In genomic region chr10:72107325-72108003, GRCh38 we compare ENCODE assay signal across 12 cellular contexts. TPM values are rescaled to one million over a fixed set of nuclear protein-coding genes. Genes with fewer than 3 reads are reported as not detected.
DNase-seq lines count a peak whose midpoint lies in the region; ATAC-seq and TF ChIP-seq lines count a peak whose summit lies in the region.
"Had no signal": no experiment of that assay in that cellular context is flagged by ENCODE, and none has a peak within 500 bp of the region (broad histone marks: within the 10 kb centered on the region; RNA-seq: fewer than 3 reads in every experiment).

No MANE protein-coding gene starts in this region.

- H3K9me3 ChIP-seq in IMR-90 (ENCODE audit: control insufficient read depth, insufficient read depth, low read length): no peaks in the 10 kb centered on the region
- no peaks in the 10 kb centered on the region for H3K9me3 ChIP-seq in naive thymus-derived CD4-positive, alpha-beta T cell (ENCODE audit: control insufficient read depth in 2 of 3, low read length in 3 of 3)
- H3K9me3 ChIP-seq: heart right ventricle had no signal

- no peak overlapping the region for H4K91ac ChIP-seq in IMR-90 (ENCODE audit: insufficient read depth, low read depth, low read length)

- DNase-seq in GF-D8 (lab: John Stamatoyannopoulos, UW): peak; percentile 46
- no peak for DNase-seq in IMR-90
- no peak for DNase-seq in activated T-helper 1 cell treated with anti-CD3 and anti-CD28 coated beads, Interleukin-12 subunit alpha, Interleukin-12 subunit beta, Interleukin-2, Interleukin-4 antibody, amounts not matched to agents 30 ng/mL and 10 ng/mL and 1 ng/mL, durations not matched to agents 14 hours and 24 hours and 36 hours (ENCODE audit: low spot score)
- peak in 7 of 9 donors; percentile 63 to 77 (median 74) for DNase-seq in naive thymus-derived CD4-positive, alpha-beta T cell
- no peak for DNase-seq in NCI-H1417 treated with DMSO at 0.1 percent for 48 hours (lab: John Stamatoyannopoulos, UW)
- no peak for DNase-seq in NCI-H526 treated with DMSO at 0.1 percent for 48 hours (lab: John Stamatoyannopoulos, UW)
- no peak for DNase-seq in NCI-H510A treated with DMSO at 0.1 percent for 48 hours (lab: John Stamatoyannopoulos, UW)
- no peak for DNase-seq in GOT3 (lab: John Stamatoyannopoulos, UW)
- DNase-seq: heart right ventricle; NCI-H1048; stimulated activated CD4-positive, alpha-beta T cell treated with anti-CD3 and anti-CD28 coated beads, Interleukin-1b, Interleukin-23, amount 100 ng/mL, for 48 hours had no signal

- H2AFZ ChIP-seq in IMR-90 (replicated peaks; ENCODE audit: low read length, poor library complexity): no peak overlapping the region
- H2AFZ ChIP-seq: neural progenitor cell had no signal

- no peak overlapping the region for H2AK5ac ChIP-seq in IMR-90 (ENCODE audit: low read depth, low read length)

- peaks cover 2% of the 10 kb centered on the region; the same call in 1 of the 2 replicates for H3K4me1 ChIP-seq in IMR-90 (ENCODE audit: control insufficient read depth, insufficient read depth, low read length)
- H3K4me1 ChIP-seq in naive thymus-derived CD4-positive, alpha-beta T cell (ENCODE audit: control insufficient read depth in 2 of 2, insufficient read depth in 2 of 2, low read length in 2 of 2): peaks cover 32 to 84% of the 10 kb centered on the region in 2 donors
- H3K4me1 ChIP-seq: neural progenitor cell had no signal

- H4K8ac ChIP-seq in IMR-90 (ENCODE audit: low read depth in 2 of 2, low read length in 2 of 2): no peak overlapping the region

- H3K27me3 ChIP-seq in IMR-90 (ENCODE audit: control insufficient read depth, insufficient read depth, low read length): no peaks in the 10 kb centered on the region
- H3K27me3 ChIP-seq in naive thymus-derived CD4-positive, alpha-beta T cell (ENCODE audit: control insufficient read depth in 2 of 2, insufficient read depth in 2 of 2, low read length in 2 of 2): no peaks in the 10 kb centered on the region
- H3K27me3 ChIP-seq: heart right ventricle, neural progenitor cell had no signal

- POLR2A ChIA-PET in IMR-90 (lab: Charles Lee; ENCODE audit: unreplicated experiment): no interaction called here
- POLR2A ChIA-PET in naive thymus-derived CD4-positive, alpha-beta T cell (lab: Charles Lee): interaction anchor here (0.6 to 11.5 kb wide), 14 partner anchors 9 to 227 kb away, joined by 3 to 297 read pairs (median 7); partner anchors contain the start of genes ANAPC16, ASCC1 and SPOCK2

- H3K4me1 Mint-ChIP-seq in activated T-helper 1 cell treated with anti-CD3 and anti-CD28 coated beads, Interleukin-12 subunit alpha, Interleukin-12 subunit beta, Interleukin-2, Interleukin-4 antibody, amounts not matched to agents 30 ng/mL and 10 ng/mL and 1 ng/mL, durations not matched to agents 14 hours and 24 hours and 36 hours (ENCODE audit: low read depth): peaks cover 72% of the 10 kb centered on the region
- H3K4me1 Mint-ChIP-seq in naive thymus-derived CD4-positive, alpha-beta T cell: peaks cover 53 to 96% (median 89%) of the 10 kb centered on the region in 7 donors

- peak overlapping the region; percentile 85 for H3K27ac Mint-ChIP-seq in activated T-helper 1 cell treated with anti-CD3 and anti-CD28 coated beads, Interleukin-12 subunit alpha, Interleukin-12 subunit beta, Interleukin-2, Interleukin-4 antibody, amounts not matched to agents 30 ng/mL and 10 ng/mL and 1 ng/mL, durations not matched to agents 14 hours and 24 hours and 36 hours
- H3K27ac Mint-ChIP-seq in naive thymus-derived CD4-positive, alpha-beta T cell: peak overlapping the region; percentile 79 to 96 (median 89)
- H3K27ac Mint-ChIP-seq: neural progenitor cell had no signal

- CTCF ChIA-PET in IMR-90 (lab: Yijun Ruan, JAX): interaction anchor here (0.9 to 1.2 kb wide), 2 partner anchors 20 to 21 kb away, joined by 4 read pairs; no protein-coding TSS in a partner anchor
- CTCF ChIA-PET in naive thymus-derived CD4-positive, alpha-beta T cell (lab: Charles Lee): interaction anchor here (0.9 to 1.5 kb wide), 4 partner anchors 14 to 52 kb away, joined by 3 to 8 read pairs (median 6); partner anchors contain the start of gene SPOCK2

- no peaks in the 10 kb centered on the region for H3K9me3 Mint-ChIP-seq in activated T-helper 1 cell treated with anti-CD3 and anti-CD28 coated beads, Interleukin-12 subunit alpha, Interleukin-12 subunit beta, Interleukin-2, Interleukin-4 antibody, amounts not matched to agents 30 ng/mL and 10 ng/mL and 1 ng/mL, durations not matched to agents 14 hours and 24 hours and 36 hours
- no peaks in the 10 kb centered on the region for H3K9me3 Mint-ChIP-seq in naive thymus-derived CD4-positive, alpha-beta T cell
- H3K9me3 Mint-ChIP-seq: neural progenitor cell had no signal

- TF ChIP-seq CTCF in IMR-90 (conservative IDR thresholded peaks at IDR 0.05; ENCODE audit: low read depth, low read length): no peak

- no peak for TF ChIP-seq POLR2A in IMR-90 (IDR thresholded peaks at IDR 0.05; ENCODE audit: low read depth, low read length)

- no peaks in the 10 kb centered on the region; the same call in 1 of the 2 replicates for H3K9me1 ChIP-seq in IMR-90 (ENCODE audit: insufficient read depth, low read length)

- no peak overlapping the region for H3K27ac ChIP-seq in IMR-90 (ENCODE audit: insufficient read depth, low read length)
- H3K27ac ChIP-seq in naive thymus-derived CD4-positive, alpha-beta T cell (ENCODE audit: low read depth, low read length): peak overlapping the region; percentile 72
- H3K27ac ChIP-seq: neural progenitor cell had no signal

- H3K36me3 Mint-ChIP-seq in activated T-helper 1 cell treated with anti-CD3 and anti-CD28 coated beads, Interleukin-12 subunit alpha, Interleukin-12 subunit beta, Interleukin-2, Interleukin-4 antibody, amounts not matched to agents 30 ng/mL and 10 ng/mL and 1 ng/mL, durations not matched to agents 14 hours and 24 hours and 36 hours (ENCODE audit: low read depth): peaks cover 17% of the 10 kb centered on the region
- peaks cover 0 to 27% (median 5%) of the 10 kb centered on the region in 5 donors for H3K36me3 Mint-ChIP-seq in naive thymus-derived CD4-positive, alpha-beta T cell

- H2BK15ac ChIP-seq in IMR-90 (ENCODE audit: low read depth, low read length): no peak overlapping the region

- intact Hi-C loops in IMR-90 (cut with micrococcal nuclease): loop anchor here (5.0 kb wide), 1 partner anchor 65 kb away; no protein-coding TSS in a partner anchor
- intact Hi-C loops in activated T-helper 1 cell treated with anti-CD3 and anti-CD28 coated beads, Interleukin-12 subunit alpha, Interleukin-12 subunit beta, Interleukin-2, Interleukin-4 antibody, amounts not matched to agents 30 ng/mL and 10 ng/mL and 1 ng/mL, durations not matched to agents 14 hours and 24 hours and 36 hours (cut with micrococcal nuclease): loop anchor here (1.0 kb wide), 3 partner anchors 11 to 18 kb away; no protein-coding TSS in a partner anchor
- intact Hi-C loops in naive thymus-derived CD4-positive, alpha-beta T cell (cut with micrococcal nuclease): loop anchor here (1.0 to 2.0 kb wide), 5 partner anchors 10 to 59 kb away; partner anchors contain the start of gene SPOCK2 (in 1 of the 2)

- no peak overlapping the region for H3K18ac ChIP-seq in IMR-90 (ENCODE audit: low read depth, low read length)

- no peaks in the 10 kb centered on the region for H4K20me1 ChIP-seq in IMR-90 (ENCODE audit: insufficient read depth, low read length)

- H3K9ac ChIP-seq in IMR-90 (ENCODE audit: low read depth, low read length): no peak overlapping the region
- H3K9ac ChIP-seq: neural progenitor cell had no signal

- no peak overlapping the region for H4K5ac ChIP-seq in IMR-90 (ENCODE audit: low read depth, low read length)

- no peak overlapping the region for H2BK120ac ChIP-seq in IMR-90 (ENCODE audit: low read depth, low read length)

- H2AK9ac ChIP-seq in IMR-90 (replicated peaks; ENCODE audit: low read depth, low read length, poor library complexity): no peak overlapping the region

- WGBS in IMR-90 (ENCODE audit: extremely low coverage in 2 of 2, insufficient read length in 1 of 2), 2 experiments: no CpG with 5 or more reads among the region's 3 CpGs

- no TSS peak for BruUV-seq in IMR-90 (replicated peaks; lab: Mats Ljungman, UMichigan)

- H3K4me3 Mint-ChIP-seq in activated T-helper 1 cell treated with anti-CD3 and anti-CD28 coated beads, Interleukin-12 subunit alpha, Interleukin-12 subunit beta, Interleukin-2, Interleukin-4 antibody, amounts not matched to agents 30 ng/mL and 10 ng/mL and 1 ng/mL, durations not matched to agents 14 hours and 24 hours and 36 hours: peak overlapping the region; percentile 79
- H3K4me3 Mint-ChIP-seq in naive thymus-derived CD4-positive, alpha-beta T cell: peak overlapping the region; percentile 67 to 85 (median 78)
- H3K4me3 Mint-ChIP-seq: neural progenitor cell had no signal

- H3K4ac ChIP-seq in IMR-90 (ENCODE audit: low read depth, low read length): no peak overlapping the region

- in situ Hi-C loops in IMR-90 (cut with MboI; ENCODE audit: low sequenced_read_pairs): no loop called here

- no peak overlapping the region for H2BK20ac ChIP-seq in IMR-90 (ENCODE audit: low read depth, low read length)

- H3K23ac ChIP-seq in IMR-90 (ENCODE audit: low read depth, low read length): no peak overlapping the region

- H2BK5ac ChIP-seq in IMR-90 (ENCODE audit: low read depth, low read length, poor library complexity, severe bottlenecking): no peak overlapping the region

- TF ChIP-seq RAD21 in IMR-90 (IDR thresholded peaks at IDR 0.05; ENCODE audit: low read length): no peak

- no peak overlapping the region for H3K4me2 ChIP-seq in IMR-90 (ENCODE audit: low read depth, low read length)
- H3K4me2 ChIP-seq: neural progenitor cell had no signal

- H3K4me3 ChIP-seq in IMR-90 (ENCODE audit: insufficient read depth, low read depth, low read length): no peak overlapping the region
- peak overlapping the region; percentile 10 for H3K4me3 ChIP-seq in naive thymus-derived CD4-positive, alpha-beta T cell (ENCODE audit: low read length)
- H3K4me3 ChIP-seq: heart right ventricle, neural progenitor cell had no signal

- peak; percentile 42; the same call in 1 of the 2 replicates for ATAC-seq in IMR-90 (ENCODE audit: low read depth)
- ATAC-seq in naive thymus-derived CD4-positive, alpha-beta T cell: peak; percentile 82
- ATAC-seq: heart right ventricle had no signal

- no peak overlapping the region for H3K14ac ChIP-seq in IMR-90 (replicated peaks; ENCODE audit: low read depth, low read length)

- peaks cover 2% of the 10 kb centered on the region for H3K27me3 Mint-ChIP-seq in activated T-helper 1 cell treated with anti-CD3 and anti-CD28 coated beads, Interleukin-12 subunit alpha, Interleukin-12 subunit beta, Interleukin-2, Interleukin-4 antibody, amounts not matched to agents 30 ng/mL and 10 ng/mL and 1 ng/mL, durations not matched to agents 14 hours and 24 hours and 36 hours (ENCODE audit: insufficient read depth)
- no peaks in the 10 kb centered on the region for H3K27me3 Mint-ChIP-seq in naive thymus-derived CD4-positive, alpha-beta T cell

- H3K56ac ChIP-seq in IMR-90 (ENCODE audit: extremely low read depth, insufficient read depth, low read length): no peak overlapping the region

- peaks cover 3% of the 10 kb centered on the region; the same call in 1 of the 2 replicates for H3K36me3 ChIP-seq in IMR-90 (ENCODE audit: control insufficient read depth, insufficient read depth, low read length)
- H3K36me3 ChIP-seq in naive thymus-derived CD4-positive, alpha-beta T cell (ENCODE audit: control insufficient read depth in 2 of 3, insufficient read depth in 3 of 3, low read length in 3 of 3): no peaks in the 10 kb centered on the region
- H3K36me3 ChIP-seq: neural progenitor cell had no signal

- no peaks in the 10 kb centered on the region for H3K79me1 ChIP-seq in IMR-90 (ENCODE audit: low read depth in 1 of 2, low read length in 2 of 2)

- dilution Hi-C loops in IMR-90 (cut with HindIII; ENCODE audit: low sequenced_read_pairs, unreplicated experiment): no loop called here

RNA-seq across cellular contexts. Expression of gene SPOCK2, which starts 19.1 kb away (rescaled TPM):
- not detected in 2 replicates for total RNA-seq in IMR-90 (2012; rRNA removed)
- polyA plus RNA-seq in IMR-90 (2012; rRNA removed): 0.02 TPM in 1 of 2 replicates, not detected in the other
- polyA plus RNA-seq in IMR-90 (2012; cell fraction: cytosol; rRNA removed): 0.04 TPM in 1 of 2 replicates, not detected in the other
- 0.23 and 0.36 TPM in 2 replicates for polyA plus RNA-seq in IMR-90 (2012; cell fraction: nucleus; rRNA removed; ENCODE audit: low replicate concordance)
- total RNA-seq in activated T-helper 1 cell treated with anti-CD3 and anti-CD28 coated beads, Interleukin-12 subunit alpha, Interleukin-12 subunit beta, Interleukin-2, Interleukin-4 antibody, amounts not matched to agents 30 ng/mL and 10 ng/mL and 1 ng/mL, durations not matched to agents 14 hours and 24 hours and 36 hours: 139 and 142 TPM in 2 replicates
- 100 to 1,000 TPM; 312 to 543 (median 505) TPM for total RNA-seq in naive thymus-derived CD4-positive, alpha-beta T cell
- polyA plus RNA-seq in naive thymus-derived CD4-positive, alpha-beta T cell: 100 to 1,000 TPM; 200 to 250 TPM

Comparison
In these comparisons a context has a peak if more than half of its experiments do, and no peak if none do; other contexts are left out.
1. DNase-seq: peak in GF-D8 (single experiment) and naive thymus-derived CD4-positive, alpha-beta T cell (7 of 9); none in IMR-90 (single experiment), activated T-helper 1 cell treated with anti-CD3 and anti-CD28 coated beads, Interleukin-12 subunit alpha, Interleukin-12 subunit beta, Interleukin-2, Interleukin-4 antibody, amounts not matched to agents 30 ng/mL and 10 ng/mL and 1 ng/mL, durations not matched to agents 14 hours and 24 hours and 36 hours (single experiment), NCI-H1417 treated with DMSO at 0.1 percent for 48 hours (single experiment), NCI-H526 treated with DMSO at 0.1 percent for 48 hours (single experiment), NCI-H510A treated with DMSO at 0.1 percent for 48 hours (single experiment) and GOT3 (single experiment).
2. RNA of gene SPOCK2, which starts 19.1 kb away (total RNA-seq): 312 to 543 TPM in naive thymus-derived CD4-positive, alpha-beta T cell and 139 to 142 TPM in activated T-helper 1 cell treated with anti-CD3 and anti-CD28 coated beads, Interleukin-12 subunit alpha, Interleukin-12 subunit beta, Interleukin-2, Interleukin-4 antibody, amounts not matched to agents 30 ng/mL and 10 ng/mL and 1 ng/mL, durations not matched to agents 14 hours and 24 hours and 36 hours; not detected in IMR-90; every median in the first group is over 100 times any median in the second.